Comparison of ENCODE assay signal across 8 cellular contexts in the genomic region with DNA sequence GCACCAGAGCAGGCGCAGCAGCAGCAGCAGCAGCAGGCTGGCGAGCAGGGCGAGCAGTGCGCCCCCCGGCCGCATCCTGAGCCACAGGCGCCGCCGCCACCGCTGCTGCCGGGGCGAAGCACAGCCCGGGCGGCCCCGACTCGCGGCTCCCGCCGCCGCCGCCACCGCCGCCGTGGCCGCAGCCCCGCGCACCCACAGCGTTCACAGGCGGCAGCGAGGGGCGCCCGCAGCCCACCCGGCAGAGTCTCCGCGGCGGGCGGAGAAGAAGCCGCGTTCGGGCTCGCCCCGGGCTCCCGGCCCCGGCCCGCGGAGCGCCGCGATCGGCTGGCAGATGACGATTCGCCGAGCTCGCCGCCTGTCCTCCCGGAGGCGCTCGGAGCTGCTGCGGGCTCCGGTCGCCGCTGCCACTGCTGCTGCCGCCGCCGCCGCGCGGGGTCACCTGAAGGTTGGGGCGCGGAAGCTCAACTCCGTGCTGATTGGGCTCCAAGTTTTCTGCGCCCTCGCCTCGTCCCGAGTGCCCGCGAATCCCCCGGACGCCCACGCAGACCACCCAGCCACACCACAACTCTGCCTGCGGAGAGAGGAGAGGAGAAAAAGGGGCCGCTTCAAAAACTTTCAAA. TPM values are rescaled to one million over a fixed set of nuclear protein-coding genes. Genes with fewer than 3 reads are reported as not detected.
DNase-seq lines count a peak whose midpoint lies in the region; TF ChIP-seq lines count a peak whose summit lies in the region.

A gene with protein sequence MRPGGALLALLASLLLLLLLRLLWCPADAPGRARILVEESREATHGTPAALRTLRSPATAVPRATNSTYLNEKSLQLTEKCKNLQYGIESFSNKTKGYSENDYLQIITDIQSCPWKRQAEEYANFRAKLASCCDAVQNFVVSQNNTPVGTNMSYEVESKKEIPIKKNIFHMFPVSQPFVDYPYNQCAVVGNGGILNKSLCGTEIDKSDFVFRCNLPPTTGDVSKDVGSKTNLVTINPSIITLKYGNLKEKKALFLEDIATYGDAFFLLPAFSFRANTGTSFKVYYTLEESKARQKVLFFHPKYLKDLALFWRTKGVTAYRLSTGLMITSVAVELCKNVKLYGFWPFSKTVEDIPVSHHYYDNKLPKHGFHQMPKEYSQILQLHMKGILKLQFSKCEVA (minus strand): TSS at position 415 of the 620 bp plus-strand sequence. CDS start 340 bp downstream, at position 75.

- TF ChIP-seq CTCF in left ventricle myocardium inferior (IDR thresholded peaks at IDR 0.05; ENCODE audit: borderline replicate concordance), result no peak

- H3K4me2 ChIP-seq in GM23248 (ENCODE audit: unreplicated experiment), result peak within 1 kb of the TSS; percentile 75

- WGBS in GM23248 (ENCODE audit: low coverage in 1 of 2, low lambda C conversion rate in 2 of 2, missing lambda C conversion rate in 2 of 2), 2 experiments, result 6 to 7% methylated on average over 52 to 55 of the region's 82 CpGs

- H3K4me1 ChIP-seq in GM23248 (ENCODE audit: insufficient read depth) (peaks cover 5% of the 10 kb centered on the region; the same call in 1 of the 2 replicates), NT2/D1 (ENCODE audit: insufficient read depth, insufficient read length) (no peaks in the 10 kb centered on the region), left ventricle myocardium inferior (peaks cover 13% of the 10 kb centered on the region), rectal smooth muscle tissue (ENCODE audit: control insufficient read depth, insufficient read depth, low read length) (no peaks in the 10 kb centered on the region)

- intact Hi-C loops in left ventricle myocardium inferior (cut with micrococcal nuclease), result no loop called here

- peak within 1 kb of the TSS; percentile 75 for H2AFZ ChIP-seq in GM23248

- H3K36me3 ChIP-seq in GM23248 (ENCODE audit: low read depth) (no peaks in the 10 kb centered on the region), NT2/D1 (ENCODE audit: insufficient read depth, insufficient read length, low read length) (no peaks in the 10 kb centered on the region), left ventricle myocardium inferior (peaks cover 16% of the 10 kb centered on the region), rectal smooth muscle tissue (ENCODE audit: control insufficient read depth, insufficient read depth, low read length) (no peaks in the 10 kb centered on the region)

- H3K79me2 ChIP-seq in GM23248 (ENCODE audit: insufficient read depth), result no peaks in the 10 kb centered on the region

- 0 out of 2 replicates have a peak, but pooled peaks cover 4% of the 10 kb centered on the region for H3F3A ChIP-seq in GM23248 (ENCODE audit: insufficient read depth)

- H4K20me1 ChIP-seq in GM23248 (ENCODE audit: insufficient read depth), result no peaks in the 10 kb centered on the region

- H3K27ac ChIP-seq in GM23248, result no peak within 1 kb of the TSS
- peak within 1 kb of the TSS; percentile 89 for H3K27ac ChIP-seq in left ventricle myocardium inferior (replicated peaks)
- H3K27ac ChIP-seq in rectal smooth muscle tissue (ENCODE audit: low read depth, low read length), result no peak within 1 kb of the TSS

- H3K27me3 ChIP-seq in GM23248 (replicated peaks; ENCODE audit: insufficient read depth), result peaks cover 45% of the 10 kb centered on the region
- peaks cover 14% of the 10 kb centered on the region for H3K27me3 ChIP-seq in NT2/D1 (ENCODE audit: insufficient read depth, insufficient read length)
- H3K27me3 ChIP-seq in left ventricle myocardium inferior (ENCODE audit: low read depth), result peaks cover 41% of the 10 kb centered on the region
- peaks cover 14% of the 10 kb centered on the region for H3K27me3 ChIP-seq in rectal smooth muscle tissue (ENCODE audit: control insufficient read depth, insufficient read depth, low read length)

- H3K4me3 ChIP-seq in GM23248, result peak within 1 kb of the TSS; percentile 60
- peak within 1 kb of the TSS; percentile 51 for H3K4me3 ChIP-seq in NT2/D1 (ENCODE audit: insufficient read length, low read depth)
- peak within 1 kb of the TSS; percentile 72 for H3K4me3 ChIP-seq in left ventricle myocardium inferior
- H3K4me3 ChIP-seq in rectal smooth muscle tissue (ENCODE audit: low read length), result peak within 1 kb of the TSS; percentile 56

- no peaks in the 10 kb centered on the region for H3K9me2 ChIP-seq in GM23248 (ENCODE audit: insufficient read depth)

- H3K9ac ChIP-seq in GM23248, result no peak within 1 kb of the TSS
- H3K9ac ChIP-seq in NT2/D1 (ENCODE audit: insufficient read length, low read depth), result peak within 1 kb of the TSS; percentile 70
- H3K9ac ChIP-seq in rectal smooth muscle tissue (ENCODE audit: low read length), result no peak within 1 kb of the TSS

- no peaks in the 10 kb centered on the region for H3K9me3 ChIP-seq in GM23248 (ENCODE audit: low read depth)
- H3K9me3 ChIP-seq in NT2/D1 (ENCODE audit: insufficient read depth, low read length), result peaks cover 17% of the 10 kb centered on the region
- H3K9me3 ChIP-seq in left ventricle myocardium inferior (replicated peaks), result peaks cover 16% of the 10 kb centered on the region

- DNase-seq in EH (ENCODE audit: low read depth), result peak; percentile 64
- peak; percentile 74 for DNase-seq in GM23248
- DNase-seq in NT2/D1 (ENCODE audit: low read depth, low spot score), result peak; percentile 28
- DNase-seq in activated naive CD4-positive, alpha-beta T cell treated with anti-CD3 and anti-CD28 coated beads, Interleukin-2, amount 50 U/mL, for 16 hours, result peak; percentile 55
- peak; percentile 41 for DNase-seq in left ventricle myocardium inferior
- no peak for DNase-seq in middle frontal gyrus (ENCODE audit: extremely low spot score, low spot score)
- DNase-seq in SHP77 treated with DMSO at 0.1 percent for 48 hours (lab: John Stamatoyannopoulos, UW), result no peak

- in situ Hi-C loops in GM23248 (cut with MboI), result no loop called here

RNA-seq across cellular contexts. Expression of the gene that starts here (rescaled TPM):
- not detected in 2 replicates for total RNA-seq in GM23248 (2014; rRNA removed; shearing (Covaris generic))
- polyA plus RNA-seq in GM23248 (2016; fragmentation: Nextera tagmentation; extraction: Ambion mirVana), result not detected in 2 replicates
- total RNA-seq in left ventricle myocardium inferior, result 10.1 TPM

Comparison
In these comparisons a context has a peak if more than half of its experiments do, and no peak if none do; other contexts are left out.
1. RNA of the gene that starts here (total RNA-seq): 10.1 TPM in left ventricle myocardium inferior (single experiment); not detected in GM23248; every median in the first group is over 10 times any median in the second.
2. Peak in DNase-seq, H3K4me3 ChIP-seq and H3K4me2 ChIP-seq in GM23248; RNA of the gene not detected or under 1 TPM.
3. DNase-seq: peak in EH (single experiment), NT2/D1 (single experiment), activated naive CD4-positive, alpha-beta T cell treated with anti-CD3 and anti-CD28 coated beads, Interleukin-2, amount 50 U/mL, for 16 hours (single experiment) and left ventricle myocardium inferior (single experiment); none in middle frontal gyrus (single experiment) and SHP77 treated with DMSO at 0.1 percent for 48 hours (single experiment).
4. Peak in every context shown above with its lines, with median percentiles within 50 percentile points of each other: H3K4me3 ChIP-seq.